In genomic region chr13:111486331-111486730, GRCh38 we compare ENCODE assay signal across 19 cellular contexts.
"Had no signal": no experiment of that assay in that cellular context is flagged by ENCODE, and none has a peak within 500 bp of the region (broad histone marks: within the 10 kb centered on the region; RNA-seq: fewer than 3 reads in every experiment).

No MANE protein-coding gene starts in this region.

- H3K27me3 ChIP-seq: foreskin keratinocyte, hepatocyte, suprapubic skin had no signal

- H3K36me3 ChIP-seq: left lung, lower lobe of right lung, sigmoid colon, suprapubic skin, tibial artery had no signal

- H3K27ac ChIP-seq: coronary artery, foreskin keratinocyte, hepatocyte, left lung, lower lobe of right lung, sigmoid colon, skin epidermis, suprapubic skin, tibial artery had no signal

- H3K4me1 ChIP-seq: foreskin keratinocyte, left lung, lower lobe of right lung, sigmoid colon, suprapubic skin, tibial artery had no signal

- ATAC-seq: foreskin keratinocyte; left lung; lower lobe of right lung; stimulated activated effector memory CD8-positive, alpha-beta T cell treated with anti-CD3 and anti-CD28 coated beads, Interleukin-12 subunit alpha, Interleukin-12 subunit beta, amount 100 ng/mL, for 72 hours; stimulated activated naive CD8-positive, alpha-beta T cell treated with anti-CD3 and anti-CD28 coated beads, Interleukin-15, Interleukin-2, amounts not matched to agents 100 U/mL and 50 U/mL, for 24 hours had no signal

- DNase-seq: cerebellar nuclear complex; effector CD4-positive, alpha-beta T cell; endodermal cell; erythroblast; foreskin keratinocyte; lower lobe of right lung; midbrain; naive B cell; sigmoid colon; stimulated activated CD4-positive, alpha-beta T cell treated with anti-CD3 and anti-CD28 coated beads, Interleukin-12 subunit alpha, Interleukin-12 subunit beta, amount 100 ng/mL, for 4 hours; stimulated activated CD4-positive, alpha-beta T cell treated with anti-CD3 and anti-CD28 coated beads, Interleukin-2, amount 100 ng/mL, for 48 hours; stimulated activated naive CD8-positive, alpha-beta T cell treated with anti-CD3 and anti-CD28 coated beads, Interleukin-15, Interleukin-2, amounts not matched to agents 100 U/mL and 50 U/mL, for 24 hours had no signal

- H3K4me3 ChIP-seq: coronary artery, hepatocyte, left lung, lower lobe of right lung, sigmoid colon, skin epidermis, suprapubic skin, tibial artery had no signal
